8 cellular contexts compared by ENCODE assay signal in the genomic region with DNA sequence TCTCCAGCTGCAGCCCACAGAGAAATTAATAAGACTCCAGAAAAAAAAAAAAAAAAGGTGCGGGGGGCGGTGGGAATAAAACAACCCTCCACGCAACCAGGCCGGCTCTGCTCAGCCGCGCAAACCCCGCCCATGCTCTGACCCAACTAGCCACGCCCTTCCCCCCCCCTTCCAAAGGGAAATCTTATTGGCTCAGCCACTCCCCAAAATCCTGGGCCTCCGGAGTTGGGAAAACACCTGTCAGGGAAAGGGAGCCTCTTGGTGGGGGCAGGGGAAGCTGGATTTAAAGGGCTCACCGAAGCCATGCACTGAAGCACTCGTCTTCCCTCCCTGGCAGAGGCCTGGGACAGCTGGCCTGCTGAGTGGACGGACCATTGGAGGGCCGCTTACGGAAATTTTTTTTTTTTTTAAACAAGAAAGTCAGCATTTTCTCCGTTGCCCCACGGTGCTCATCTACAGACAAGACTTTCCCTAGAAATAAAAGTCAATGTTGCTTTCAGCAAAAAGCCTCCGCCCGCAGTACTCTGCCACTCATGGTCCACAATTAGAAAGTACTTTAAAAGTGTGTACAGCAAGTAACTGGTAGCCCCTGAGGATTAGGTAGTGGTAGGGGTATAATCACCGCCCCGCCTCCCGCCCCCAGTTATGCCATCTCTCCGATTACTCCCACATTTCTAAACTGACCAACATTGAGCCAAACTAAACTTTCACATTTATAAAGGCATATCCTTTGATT. TPM values are rescaled to one million over a fixed set of nuclear protein-coding genes. Genes with fewer than 3 reads are reported as not detected.
DNase-seq lines count a peak whose midpoint lies in the region; ATAC-seq, FAIRE-seq and TF ChIP-seq lines count a peak whose summit lies in the region.

No MANE protein-coding gene starts in this region.

- no peak overlapping the region for H2AK5ac ChIP-seq in H1 (ENCODE audit: low read depth, low read length)

- H4K20me1 ChIP-seq in H1 (replicated peaks in 1 of 2; ENCODE audit: control insufficient read depth in 1 of 2, insufficient read depth in 2 of 2, low read length in 2 of 2), result peaks cover 2% of the 10 kb centered on the region in 2 experiments

- H2BK20ac ChIP-seq in H1 (ENCODE audit: low read length), result no peak overlapping the region

- CTCF ChIA-PET in H1 (lab: Charles Lee; ENCODE audit: partially characterized antibody), result interaction anchor here (0.7 to 1.6 kb wide), 4 partner anchors 10 to 661 kb away, joined by 3 to 4 read pairs (median 3); no protein-coding TSS in a partner anchor

- FAIRE-seq in H1 (lab: Jason Lieb, UNC), result no peak

- no peak for TF ChIP-seq CTCF in H1 (IDR thresholded peaks at IDR 0.05; ENCODE audit: control extremely low read depth in 1 of 3, insufficient read depth in 1 of 3, low read depth in 1 of 3, low read length in 3 of 3)

- H4K8ac ChIP-seq in H1 (ENCODE audit: extremely low read depth, insufficient read depth, low read length), result no peak overlapping the region

- no peak overlapping the region for H2BK12ac ChIP-seq in H1 (ENCODE audit: low read depth, low read length)

- no peak overlapping the region for H2BK120ac ChIP-seq in H1 (replicated peaks; ENCODE audit: low read depth, low read length)

- H3K79me1 ChIP-seq in H1 (ENCODE audit: low read depth, low read length), result no peaks in the 10 kb centered on the region

- WGBS in H1 (ENCODE audit: extremely low coverage in 1 of 2, insufficient coverage in 1 of 2, insufficient read length in 1 of 2, insufficient replicate concordance in 2 of 2, low coverage in 1 of 2, low lambda C conversion rate in 2 of 2, missing lambda C conversion rate in 1 of 2), 2 experiments, result 32% methylated on average over 16 of the region's 22 CpGs; no CpG with 5 or more reads in 1 of the 2 experiments
- 34% methylated on average over 22 of the region's 22 CpGs for WGBS in urinary bladder

- POLR2A ChIA-PET in H1 (lab: Charles Lee; ENCODE audit: partially characterized antibody), result no interaction called here

- H3K14ac ChIP-seq in H1 (ENCODE audit: insufficient read length), result no peak overlapping the region

- no peak overlapping the region for H3K23ac ChIP-seq in H1 (ENCODE audit: insufficient read length)

- ATAC-seq in HG02623 (IDR thresholded peaks at IDR 0.05; ENCODE audit: unreplicated experiment) (no peak), HG02970 (IDR thresholded peaks at IDR 0.05; ENCODE audit: low FRiP score, unreplicated experiment) (no peak)

- H3K4ac ChIP-seq in H1 (replicated peaks; ENCODE audit: insufficient read length, low read depth, low read length), result no peak overlapping the region

- TF ChIP-seq POLR2A in H1 (IDR thresholded peaks at IDR 0.05; ENCODE audit: control extremely low read depth in 1 of 2, low read depth in 2 of 2, low read length in 2 of 2), result no peak

- H3K36me3 ChIP-seq in H1 (ENCODE audit: control insufficient read depth in 2 of 4, insufficient read depth in 4 of 4, low read length in 3 of 4) (no peaks in the 10 kb centered on the region), urinary bladder (ENCODE audit: insufficient read depth) (no peaks in the 10 kb centered on the region)

- TF ChIP-seq RAD21 in H1 (IDR thresholded peaks at IDR 0.05 in 1 of 2, conservative IDR thresholded peaks at IDR 0.05 in 1 of 2; ENCODE audit: low read depth in 2 of 2, low read length in 2 of 2), result no peak

- H3K79me2 ChIP-seq in H1 (ENCODE audit: control insufficient read depth in 1 of 2, insufficient read depth in 2 of 2, low read length in 2 of 2), result no peaks in the 10 kb centered on the region

- H3K4me1 ChIP-seq in H1 (replicated peaks in 1 of 4; ENCODE audit: control insufficient read depth in 3 of 4, insufficient read depth in 4 of 4, low read length in 3 of 4), result peaks cover 2 to 6% (median 3%) of the 10 kb centered on the region in 4 experiments; a peak in 4 of 7 replicates
- no peaks in the 10 kb centered on the region for H3K4me1 ChIP-seq in urinary bladder (ENCODE audit: insufficient read depth)

- H3K9me3 ChIP-seq in H1 (ENCODE audit: insufficient read depth in 2 of 2, low read depth in 1 of 2, low read length in 1 of 2), result no peaks in the 10 kb centered on the region

- no peak overlapping the region for H2BK5ac ChIP-seq in H1 (ENCODE audit: low read depth, low read length)

- H3K27ac ChIP-seq in H1 (ENCODE audit: low read depth, low read length), result no peak overlapping the region
- H3K27ac ChIP-seq in urinary bladder (ENCODE audit: low read depth), result no peak overlapping the region

- H4K91ac ChIP-seq in H1 (replicated peaks; ENCODE audit: insufficient read length, low read length), result no peak overlapping the region

- H3K56ac ChIP-seq in H1 (replicated peaks; ENCODE audit: insufficient read length, low read depth, low read length), result no peak overlapping the region

- no peak overlapping the region for H2BK15ac ChIP-seq in H1 (ENCODE audit: low read length)

- peaks cover 26% of the 10 kb centered on the region; the same call in 1 of the 2 replicates for H3K23me2 ChIP-seq in H1 (ENCODE audit: low read depth, low read length)

- H3K4me3 ChIP-seq in GM08714 (ENCODE audit: low read length), result peak overlapping the region; percentile 15
- H3K4me3 ChIP-seq in H1 (ENCODE audit: extremely low read depth in 1 of 4, insufficient read depth in 2 of 4, low read depth in 3 of 4, low read length in 4 of 4), result peak overlapping the region; percentile 62 to 79 (median 70)
- peak overlapping the region; percentile 62 for H3K4me3 ChIP-seq in urinary bladder (ENCODE audit: low read depth, low read length)

- no peak overlapping the region for H3K18ac ChIP-seq in H1 (ENCODE audit: extremely low read depth, low read length)

- H2AFZ ChIP-seq in H1 (ENCODE audit: low read length), result peak overlapping the region; percentile 82; the same call in 1 of the 2 replicates

- peak overlapping the region; percentile 96 to 98 for H3K4me2 ChIP-seq in H1 (ENCODE audit: insufficient read depth in 1 of 2, low read depth in 2 of 2, low read length in 2 of 2)

- peaks cover 14 to 39% (median 36%) of the 10 kb centered on the region in 4 experiments for H3K27me3 ChIP-seq in H1 (replicated peaks in 1 of 4; ENCODE audit: control insufficient read depth in 3 of 4, extremely low read depth in 1 of 4, insufficient read depth in 3 of 4, low read length in 3 of 4)

- no peak overlapping the region for H4K5ac ChIP-seq in H1 (ENCODE audit: insufficient read length, low read depth, low read length)

- TF ChIP-seq EP300 in H1 (IDR thresholded peaks at IDR 0.05; ENCODE audit: borderline replicate concordance in 1 of 2, low read depth in 2 of 2, low read length in 2 of 2), result no peak

- DNase-seq in NCI-H69 (lab: John Stamatoyannopoulos, UW) (peak; percentile 89), H1 (ENCODE audit: low read depth in 1 of 2, low spot score in 2 of 2) (peak; percentile 44 to 88), midbrain (lab: John Stamatoyannopoulos, UW) (peak; percentile 76), retina (no peak)

- no peak overlapping the region for H3K9ac ChIP-seq in H1 (replicated peaks in 1 of 4; ENCODE audit: extremely low read depth in 1 of 4, low read depth in 3 of 4, low read length in 3 of 4)

TF ChIP-seq in H1, 55 proteins besides CTCF, POLR2A, EP300 and RAD21 (continues in another document):
- TF ChIP-seq RBBP5 (IDR thresholded peaks at IDR 0.05; ENCODE audit: borderline replicate concordance, low read depth, low read length) (no peak), SIN3A (conservative IDR thresholded peaks at IDR 0.05 in 1 of 2, IDR thresholded peaks at IDR 0.05 in 1 of 2; ENCODE audit: low read depth in 1 of 2, low read length in 2 of 2) (peak in 1 of 2 experiments; percentile 57; a peak in 1 of 4 replicates), EZH2 (IDR thresholded peaks at IDR 0.05; ENCODE audit: low read depth, low read length, severe bottlenecking) (no peak), KDM4A (IDR thresholded peaks at IDR 0.05; ENCODE audit: low read depth, low read length, severe bottlenecking) (no peak), SP1 (IDR thresholded peaks at IDR 0.05; ENCODE audit: low read depth, low read length) (0 out of 2 replicates have a peak, but pooled peaks have one; percentile 29), SRF (IDR thresholded peaks at IDR 0.05; ENCODE audit: low read depth, low read length) (no peak), EGR1 (IDR thresholded peaks at IDR 0.05; ENCODE audit: borderline replicate concordance, low read depth, low read length) (no peak), PHF8 (conservative IDR thresholded peaks at IDR 0.05; ENCODE audit: low read depth, low read length) (no peak), NRF1 (IDR thresholded peaks at IDR 0.05; ENCODE audit: low read depth, low read length) (no peak), SIX5 (IDR thresholded peaks at IDR 0.05; ENCODE audit: low read depth, low read length) (no peak), ASH2L (IDR thresholded peaks at IDR 0.05; ENCODE audit: low read length) (peak; percentile 5), GABPA (IDR thresholded peaks at IDR 0.05; ENCODE audit: borderline replicate concordance, insufficient read depth, low read length) (no peak), BRCA1 (IDR thresholded peaks at IDR 0.05; ENCODE audit: low read depth, low read length) (no peak), SIRT6 (IDR thresholded peaks at IDR 0.05; ENCODE audit: low read length) (no peak)
- TF ChIP-seq, protein P1, sequence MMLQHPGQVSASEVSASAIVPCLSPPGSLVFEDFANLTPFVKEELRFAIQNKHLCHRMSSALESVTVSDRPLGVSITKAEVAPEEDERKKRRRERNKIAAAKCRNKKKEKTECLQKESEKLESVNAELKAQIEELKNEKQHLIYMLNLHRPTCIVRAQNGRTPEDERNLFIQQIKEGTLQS (IDR thresholded peaks at IDR 0.05; ENCODE audit: insufficient read depth, low read depth, low read length), result no peak
- TF ChIP-seq, protein P2, sequence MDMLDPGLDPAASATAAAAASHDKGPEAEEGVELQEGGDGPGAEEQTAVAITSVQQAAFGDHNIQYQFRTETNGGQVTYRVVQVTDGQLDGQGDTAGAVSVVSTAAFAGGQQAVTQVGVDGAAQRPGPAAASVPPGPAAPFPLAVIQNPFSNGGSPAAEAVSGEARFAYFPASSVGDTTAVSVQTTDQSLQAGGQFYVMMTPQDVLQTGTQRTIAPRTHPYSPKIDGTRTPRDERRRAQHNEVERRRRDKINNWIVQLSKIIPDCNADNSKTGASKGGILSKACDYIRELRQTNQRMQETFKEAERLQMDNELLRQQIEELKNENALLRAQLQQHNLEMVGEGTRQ (IDR thresholded peaks at IDR 0.05; ENCODE audit: low read length), result no peak

RNA-seq across cellular contexts. Expression of a gene that starts 0.7 kb away (rescaled TPM):
- total RNA-seq in H1 (2021; fragmentation: NEBNext Ultra II Directional; extraction: Animal tissue kit (Norgen Biotek cat#: 25700)), result 0.34 and 0.69 TPM in 2 replicates
- polyA plus RNA-seq in H1 (2011; rRNA removed) (0.13 and 1.3 TPM in 2 replicates), urinary bladder (0.13 TPM)
- polyA plus RNA-seq in H1 (2011; cell fraction: cytosol; rRNA removed), result 0.12 TPM
- 0.46 TPM for polyA plus RNA-seq in H1 (2011; cell fraction: nucleus; rRNA removed)
- polyA plus RNA-seq in H1 (2012, experiment 1 of 2), result 0.15 to 0.27 TPM (median 0.22 TPM) in 4 replicates
- polyA plus RNA-seq in H1 (2012, experiment 2 of 2), result not detected
- 0.16 TPM for polyA plus RNA-seq in H1 (2013, experiment 1 of 2)
- polyA plus RNA-seq in H1 (2013, experiment 2 of 2), result 0.17 TPM
- polyA minus RNA-seq in H1 (2011; rRNA and poly(A)+ RNA removed), result 4.3 and 5.1 TPM in 2 replicates
- 0.73 TPM for polyA minus RNA-seq in H1 (2011; cell fraction: cytosol; rRNA and poly(A)+ RNA removed)
- polyA minus RNA-seq in H1 (2011; cell fraction: nucleus; rRNA and poly(A)+ RNA removed), result 9.4 TPM
- total RNA-seq in urinary bladder, result 3.2 TPM

Comparison
In these comparisons a context has a peak if more than half of its experiments do, and no peak if none do; other contexts are left out.
1. H3K4me3 ChIP-seq: peak in every context shown above with its lines; median percentile 70 in H1; 62 in urinary bladder; 15 in GM08714.